30 cellular contexts compared by ENCODE assay signal in the genomic region with DNA sequence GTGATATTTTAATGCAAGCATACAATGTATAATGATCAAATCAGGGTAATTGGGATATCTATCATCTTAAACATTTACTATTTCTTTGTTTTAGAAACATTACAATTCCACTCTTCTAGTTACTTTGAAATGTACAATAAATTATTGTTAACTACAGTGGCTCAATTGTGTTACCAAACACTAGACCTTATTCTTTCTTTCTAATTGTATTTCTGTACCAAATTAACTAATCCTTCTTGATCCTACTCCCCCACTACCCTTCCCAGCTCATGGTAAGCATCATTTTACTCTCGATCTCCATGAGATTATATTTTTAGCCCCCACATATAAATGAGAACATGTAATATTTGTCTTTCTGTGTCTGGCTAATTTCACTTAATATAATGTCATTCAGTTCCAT.
"Had no signal": no experiment of that assay in that cellular context is flagged by ENCODE, and none has a peak within 500 bp of the region (broad histone marks: within the 10 kb centered on the region; RNA-seq: fewer than 3 reads in every experiment).

No MANE protein-coding gene starts in this region.

- ATAC-seq: heart right ventricle; left cardiac atrium; left lobe of liver; left ventricle myocardium superior; lower lobe of right lung; mucosa of descending colon; naive thymus-derived CD4-positive, alpha-beta T cell; natural killer cell treated with Interleukin-12 subunit alpha and Interleukin-12 subunit beta and Interleukin-15 and Interleukin-18, amount 100 ng/mL, for 72 hours; pancreas; psoas muscle; sciatic nerve; stimulated activated naive B cell treated with anti-CD40 and anti-IgM and Interleukin-4, amounts not matched to agents 10 μg/mL and 1 μg/mL and 100 μg/mL, for 72 hours; stimulated activated naive CD8-positive, alpha-beta T cell treated with anti-CD3 and anti-CD28 coated beads, Interleukin-15, Interleukin-2, amounts not matched to agents 100 U/mL and 50 U/mL, for 24 hours; upper lobe of right lung had no signal

- H3K4me3 ChIP-seq: heart right ventricle, hepatocyte, lower lobe of right lung, mucosa of descending colon, pancreas, psoas muscle, right atrium auricular region, skin epidermis, stomach, suprapubic skin, thoracic aorta, tibial artery, upper lobe of right lung had no signal

- FAIRE-seq: keratinocyte, pancreas, urothelium cell line had no signal

- DNase-seq: heart right ventricle; kidney glomerular epithelial cell; left cardiac atrium; left ventricle myocardium superior; lower lobe of right lung; midbrain; mucosa of descending colon; naive thymus-derived CD4-positive, alpha-beta T cell; pancreas; psoas muscle; stimulated activated CD4-positive, alpha-beta T cell treated with anti-CD3 and anti-CD28 coated beads, Interleukin-12 subunit alpha, Interleukin-12 subunit beta, amount 100 ng/mL, for 4 hours; stimulated activated CD4-positive, alpha-beta T cell treated with anti-CD3 and anti-CD28 coated beads, Interleukin-15, amount 100 ng/mL, for 24 hours; stimulated activated CD4-positive, alpha-beta T cell treated with anti-CD3 and anti-CD28 coated beads, Interleukin-2, amount 100 ng/mL, for 24 hours; stimulated activated CD4-positive, alpha-beta T cell treated with anti-CD3 and anti-CD28 coated beads, Interleukin-4, amount 100 ng/mL, for 1 hour; stimulated activated naive B cell treated with anti-CD40 and anti-IgM and Interleukin-4, amounts not matched to agents 10 μg/mL and 1 μg/mL and 100 μg/mL, for 72 hours; stimulated activated naive CD8-positive, alpha-beta T cell treated with anti-CD3 and anti-CD28 coated beads, Interleukin-15, Interleukin-2, amounts not matched to agents 100 U/mL and 50 U/mL, for 24 hours; stomach; tibial artery; trophoblast cell; upper lobe of right lung had no signal
